ENCODE assay signal across 1 cellular context in the genomic region with DNA sequence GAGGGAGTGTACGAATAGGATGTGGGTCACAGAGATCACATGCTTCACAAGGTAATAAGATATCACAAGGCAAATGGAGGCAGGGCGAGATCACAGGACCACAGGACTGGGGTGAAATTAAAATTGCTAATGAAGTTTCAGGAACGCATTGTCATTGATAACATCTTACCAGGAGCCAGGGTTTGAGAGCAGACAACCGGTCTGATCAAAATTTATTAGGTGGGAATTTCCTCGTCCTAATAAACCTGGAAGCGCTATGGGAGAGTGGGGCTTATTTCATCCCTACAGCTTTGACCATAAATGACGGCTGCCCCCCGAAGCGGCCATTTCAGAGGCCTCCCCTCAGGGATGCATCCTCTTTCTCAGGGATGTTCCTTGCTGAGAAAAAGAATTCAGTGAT.
TF ChIP-seq lines count a peak whose summit lies in the region.

No MANE protein-coding gene starts in this region.

TF ChIP-seq in WTC11, 78 proteins besides CTCF, POLR2A, EP300 and RAD21:
- TF ChIP-seq, protein P1, sequence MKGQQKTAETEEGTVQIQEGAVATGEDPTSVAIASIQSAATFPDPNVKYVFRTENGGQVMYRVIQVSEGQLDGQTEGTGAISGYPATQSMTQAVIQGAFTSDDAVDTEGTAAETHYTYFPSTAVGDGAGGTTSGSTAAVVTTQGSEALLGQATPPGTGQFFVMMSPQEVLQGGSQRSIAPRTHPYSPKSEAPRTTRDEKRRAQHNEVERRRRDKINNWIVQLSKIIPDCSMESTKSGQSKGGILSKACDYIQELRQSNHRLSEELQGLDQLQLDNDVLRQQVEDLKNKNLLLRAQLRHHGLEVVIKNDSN (CRISPR knock-in tag; IDR thresholded peaks at IDR 0.05): 0 out of 2 replicates have a peak, but pooled peaks have one; percentile 16
